8 cellular contexts compared by ENCODE assay signal in the genomic region with DNA sequence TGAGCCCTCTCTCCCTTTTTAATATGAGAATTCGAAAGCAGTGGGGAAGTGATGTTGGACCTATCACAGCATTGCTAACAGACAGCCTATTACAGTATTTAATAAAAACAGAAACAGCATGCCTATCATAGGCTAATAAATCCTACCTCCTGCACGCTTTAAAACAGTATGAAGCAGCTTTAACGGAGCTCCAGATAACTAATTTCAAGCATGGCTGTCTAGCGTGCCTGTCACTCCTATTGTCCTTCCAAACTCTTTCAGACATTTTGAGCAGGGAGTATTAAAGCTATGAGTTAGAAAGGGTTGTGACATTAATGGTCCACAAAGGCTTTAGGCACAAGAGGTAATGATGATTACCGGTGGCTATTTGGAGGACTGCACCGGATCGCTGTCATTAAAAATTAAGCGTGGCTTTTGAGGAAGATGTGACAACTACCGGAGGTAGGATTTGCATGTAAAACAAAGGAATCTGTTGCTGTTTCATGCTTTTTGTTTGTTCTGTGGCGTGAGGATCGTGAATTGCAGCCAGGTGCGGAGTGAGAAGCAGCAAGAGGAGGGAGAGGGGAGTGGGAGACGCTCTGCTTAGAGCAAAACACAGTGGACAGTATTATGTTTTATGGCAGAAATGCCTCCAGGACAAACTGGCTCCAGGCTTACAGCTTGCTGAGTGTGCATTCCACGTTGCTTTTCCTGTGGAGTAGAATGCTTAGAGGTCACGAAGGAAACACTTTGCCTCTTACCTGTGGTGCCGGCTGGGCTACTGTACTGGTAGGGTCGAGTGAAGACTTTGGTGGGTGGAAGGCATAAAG. TPM values are rescaled to one million over a fixed set of nuclear protein-coding genes. Genes with fewer than 3 reads are reported as not detected.
DNase-seq lines count a peak whose midpoint lies in the region; ATAC-seq and TF ChIP-seq lines count a peak whose summit lies in the region.

A gene (plus strand): TSS at position 166 of the 809 bp plus-strand sequence.

- H3K4me3 ChIP-seq in gastroesophageal sphincter (peak within 1 kb of the TSS; percentile 36 to 47), rectal smooth muscle tissue (ENCODE audit: low read length) (peak within 1 kb of the TSS; percentile 83)

- no peaks in the 10 kb centered on the region for H3K27me3 ChIP-seq in gastroesophageal sphincter
- H3K27me3 ChIP-seq in rectal smooth muscle tissue (ENCODE audit: control insufficient read depth, insufficient read depth, low read length), result no peaks in the 10 kb centered on the region

- H3K9ac ChIP-seq in rectal smooth muscle tissue (ENCODE audit: low read length), result no peak within 1 kb of the TSS

- DNase-seq in NCI-H526 treated with DMSO at 0.1 percent for 48 hours (lab: John Stamatoyannopoulos, UW) (peak; percentile 84), kidney glomerular epithelial cell (lab: John Stamatoyannopoulos, UW) (no peak)

- WGBS in gastroesophageal sphincter (ENCODE audit: low coverage in 1 of 2), 2 donors, result 3 to 6% methylated on average over 12 to 17 of the region's 17 CpGs

- peak; percentile 44 for ATAC-seq in GM18868 (IDR thresholded peaks at IDR 0.05; ENCODE audit: unreplicated experiment)
- ATAC-seq in gastroesophageal sphincter, result peak; percentile 43
- no peak for ATAC-seq in GM19035 (IDR thresholded peaks at IDR 0.05; ENCODE audit: unreplicated experiment)
- no peak for ATAC-seq in GM21360 (IDR thresholded peaks at IDR 0.05; ENCODE audit: unreplicated experiment)
- no peak for ATAC-seq in GM21381 (IDR thresholded peaks at IDR 0.05; ENCODE audit: unreplicated experiment)

- H3K36me3 ChIP-seq in gastroesophageal sphincter (no peaks in the 10 kb centered on the region), rectal smooth muscle tissue (ENCODE audit: control insufficient read depth, insufficient read depth, low read length) (no peaks in the 10 kb centered on the region)

- no peak for TF ChIP-seq POLR2A in gastroesophageal sphincter (IDR thresholded peaks at IDR 0.05)

- no peak for TF ChIP-seq EP300 in gastroesophageal sphincter (IDR thresholded peaks at IDR 0.05)

- H3K27ac ChIP-seq in gastroesophageal sphincter (no peak within 1 kb of the TSS), rectal smooth muscle tissue (ENCODE audit: low read depth, low read length) (no peak within 1 kb of the TSS)

- peaks cover 0 to 13% (median 0%) of the 10 kb centered on the region in 3 donors for H3K4me1 ChIP-seq in gastroesophageal sphincter
- H3K4me1 ChIP-seq in rectal smooth muscle tissue (ENCODE audit: control insufficient read depth, insufficient read depth, low read length), result peaks cover 3% of the 10 kb centered on the region

- H3K9me3 ChIP-seq in gastroesophageal sphincter, result no peaks in the 10 kb centered on the region

- no peak for TF ChIP-seq CTCF in gastroesophageal sphincter (IDR thresholded peaks at IDR 0.05)

RNA-seq across cellular contexts. Expression of the gene that starts here (rescaled TPM):
- 1 to 10 TPM in 1 of 4 donors, not detected in 3; 1.3 TPM for total RNA-seq in gastroesophageal sphincter

Comparison
In these comparisons a context has a peak if more than half of its experiments do, and no peak if none do; other contexts are left out.
1. ATAC-seq: peak in GM18868 (single experiment) and gastroesophageal sphincter (single experiment); none in GM19035 (single experiment), GM21360 (single experiment) and GM21381 (single experiment).